9 cellular contexts compared by ENCODE assay signal in the genomic region with DNA sequence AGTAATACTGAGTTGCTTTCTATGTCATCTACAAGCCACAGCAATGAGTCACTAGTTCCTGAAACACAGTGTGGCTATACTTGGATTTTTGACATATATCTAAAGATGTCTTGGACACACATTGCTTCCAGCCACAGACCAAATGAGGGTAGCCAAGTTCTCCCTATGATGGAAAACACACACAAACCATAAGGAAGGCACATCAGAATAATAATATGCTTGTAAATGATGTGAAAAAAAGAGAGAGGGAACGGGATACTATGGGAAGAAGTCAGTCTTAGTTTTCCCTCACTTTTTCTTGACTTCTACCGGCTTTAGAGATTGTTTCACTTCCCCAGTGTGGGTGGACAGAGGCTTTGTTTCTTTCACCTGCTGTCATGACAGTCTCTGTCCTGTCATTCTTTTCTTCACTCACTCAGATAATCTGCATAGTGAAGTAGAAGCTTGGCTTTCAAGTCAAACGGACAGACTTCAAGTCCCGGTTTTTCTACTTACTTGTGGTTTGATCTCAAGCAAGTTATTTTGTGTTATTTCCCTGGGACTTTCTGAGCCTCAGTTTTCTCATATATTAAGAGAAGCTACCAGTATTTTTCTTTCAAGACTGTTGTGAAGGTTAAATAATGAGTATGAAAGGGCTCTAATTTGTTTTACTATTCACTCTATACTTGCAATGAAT. TPM values are rescaled to one million over a fixed set of nuclear protein-coding genes. Genes with fewer than 3 reads are reported as not detected.
DNase-seq lines count a peak whose midpoint lies in the region; ATAC-seq and TF ChIP-seq lines count a peak whose summit lies in the region.
"Had no signal": no experiment of that assay in that cellular context is flagged by ENCODE, and none has a peak within 500 bp of the region (broad histone marks: within the 10 kb centered on the region; RNA-seq: fewer than 3 reads in every experiment).

No MANE protein-coding gene starts in this region.

- no peak for TF ChIP-seq POLR2A in esophagus muscularis mucosa (IDR thresholded peaks at IDR 0.05; ENCODE audit: low read depth)

- peak overlapping the region; percentile 55 for H3K4me3 Mint-ChIP-seq in activated naive CD8-positive, alpha-beta T cell treated with anti-CD3 and anti-CD28 coated beads, Interleukin-2, amount 50 U/mL, for 24 hours

- WGBS in esophagus muscularis mucosa: 50% methylated on average over 4 of the region's 4 CpGs

- H3K27me3 ChIP-seq in esophagus muscularis mucosa: no peaks in the 10 kb centered on the region
- no peaks in the 10 kb centered on the region for H3K27me3 ChIP-seq in lower lobe of right lung (ENCODE audit: low read depth)
- H3K27me3 ChIP-seq in MG63: no peaks in the 10 kb centered on the region
- H3K27me3 ChIP-seq: cardiac muscle cell had no signal

- DNase-seq in GM20000 (ENCODE audit: low spot score) (peak; percentile 31), esophagus muscularis mucosa (ENCODE audit: extremely low spot score) (no peak), lower lobe of right lung (no peak), MG63 (no peak)
- DNase-seq in activated naive CD8-positive, alpha-beta T cell treated with anti-CD3 and anti-CD28 coated beads, Interleukin-2, amount 50 U/mL, for 24 hours: no peak
- no peak for DNase-seq in stimulated activated CD8-positive, alpha-beta memory T cell treated with anti-CD3 and anti-CD28 coated beads, Interleukin-4, amount 100 ng/mL, for 48 hours

- H3K36me3 ChIP-seq in esophagus muscularis mucosa: no peaks in the 10 kb centered on the region
- no peaks in the 10 kb centered on the region for H3K36me3 ChIP-seq in lower lobe of right lung
- no peaks in the 10 kb centered on the region for H3K36me3 ChIP-seq in MG63
- H3K36me3 ChIP-seq: cardiac muscle cell had no signal

- TF ChIP-seq CTCF in GM20000 (IDR thresholded peaks at IDR 0.05; ENCODE audit: extremely low read depth, missing control alignments) (no peak), esophagus muscularis mucosa (IDR thresholded peaks at IDR 0.05) (no peak), lower lobe of right lung (IDR thresholded peaks at IDR 0.05) (no peak)

- H3K27ac ChIP-seq in esophagus muscularis mucosa (replicated peaks in 1 of 4) (no peak overlapping the region), lower lobe of right lung (no peak overlapping the region)
- H3K27ac ChIP-seq: cardiac muscle cell had no signal

- peaks cover 49% of the 10 kb centered on the region for H3K4me1 Mint-ChIP-seq in activated naive CD8-positive, alpha-beta T cell treated with anti-CD3 and anti-CD28 coated beads, Interleukin-2, amount 50 U/mL, for 24 hours

- H3K4me1 ChIP-seq in esophagus muscularis mucosa (no peaks in the 10 kb centered on the region), lower lobe of right lung (no peaks in the 10 kb centered on the region)

- peaks cover 16% of the 10 kb centered on the region for H3K9me3 Mint-ChIP-seq in activated naive CD8-positive, alpha-beta T cell treated with anti-CD3 and anti-CD28 coated beads, Interleukin-2, amount 50 U/mL, for 24 hours

- intact Hi-C loops in esophagus muscularis mucosa (cut with DNase I): no loop called here
- intact Hi-C loops in lower lobe of right lung (cut with DNase I): no loop called here

- TF ChIP-seq EP300 in esophagus muscularis mucosa (IDR thresholded peaks at IDR 0.05): no peak

- peak overlapping the region; percentile 95 for H3K27ac Mint-ChIP-seq in activated naive CD8-positive, alpha-beta T cell treated with anti-CD3 and anti-CD28 coated beads, Interleukin-2, amount 50 U/mL, for 24 hours

- H3K4me3 ChIP-seq in esophagus muscularis mucosa: no peak overlapping the region
- H3K4me3 ChIP-seq in lower lobe of right lung: no peak overlapping the region
- no peak overlapping the region for H3K4me3 ChIP-seq in MG63
- H3K4me3 ChIP-seq: cardiac muscle cell had no signal

- peak; percentile 99 for ATAC-seq in GM18502 (IDR thresholded peaks at IDR 0.05; ENCODE audit: poor library complexity, unreplicated experiment)
- peak; percentile 98 for ATAC-seq in HG03280 (IDR thresholded peaks at IDR 0.05; ENCODE audit: unreplicated experiment)
- ATAC-seq in activated naive CD8-positive, alpha-beta T cell treated with anti-CD3 and anti-CD28 coated beads, Interleukin-2, amount 50 U/mL, for 24 hours: peak; percentile 88
- no peak for ATAC-seq in lower lobe of right lung

- no peaks in the 10 kb centered on the region for H3K27me3 Mint-ChIP-seq in activated naive CD8-positive, alpha-beta T cell treated with anti-CD3 and anti-CD28 coated beads, Interleukin-2, amount 50 U/mL, for 24 hours

- H3K36me3 Mint-ChIP-seq in activated naive CD8-positive, alpha-beta T cell treated with anti-CD3 and anti-CD28 coated beads, Interleukin-2, amount 50 U/mL, for 24 hours (ENCODE audit: low read depth): peaks cover 14% of the 10 kb centered on the region

- no peaks in the 10 kb centered on the region for H3K9me3 ChIP-seq in esophagus muscularis mucosa
- no peaks in the 10 kb centered on the region for H3K9me3 ChIP-seq in lower lobe of right lung
- no peaks in the 10 kb centered on the region for H3K9me3 ChIP-seq in MG63

RNA-seq across cellular contexts. Expression of a gene that starts 34.7 kb away (rescaled TPM):
- total RNA-seq in esophagus muscularis mucosa: 1 to 10 TPM in 1 of 4 donors, not detected in 3; 5.0 TPM
- 1.2 TPM for total RNA-seq in lower lobe of right lung
- not detected in 2 replicates for total RNA-seq in MG63 (2014; rRNA removed; shearing (Covaris generic); ENCODE audit: low replicate concordance)
- total RNA-seq: cardiac muscle cell had no signal

Comparison
In these comparisons a context has a peak if more than half of its experiments do, and no peak if none do; other contexts are left out.
1. ATAC-seq: peak in GM18502 (single experiment), HG03280 (single experiment) and activated naive CD8-positive, alpha-beta T cell treated with anti-CD3 and anti-CD28 coated beads, Interleukin-2, amount 50 U/mL, for 24 hours (single experiment); none in lower lobe of right lung (0 of 2).